27 cellular contexts compared by ENCODE assay signal in the genomic region with DNA sequence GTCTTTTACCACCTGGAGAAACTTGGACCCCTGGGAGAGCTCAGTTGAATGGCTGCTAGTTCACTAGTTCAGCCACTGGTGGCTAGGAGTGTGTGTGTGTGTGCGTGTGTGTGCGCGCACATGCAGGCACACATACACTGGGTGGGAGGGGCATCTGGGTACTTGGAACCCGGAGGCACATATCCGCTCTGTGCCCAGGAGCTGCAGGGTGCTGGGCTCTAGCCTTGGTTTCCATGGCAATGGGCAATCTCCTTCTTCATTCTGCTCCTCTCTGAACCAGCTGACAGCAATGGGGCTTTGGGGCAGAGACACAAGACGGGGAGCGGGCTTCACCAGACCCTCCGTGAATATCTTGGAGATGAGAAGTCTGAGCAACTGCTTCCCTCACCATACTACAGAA.
"Had no signal": no experiment of that assay in that cellular context is flagged by ENCODE, and none has a peak within 500 bp of the region (broad histone marks: within the 10 kb centered on the region; RNA-seq: fewer than 3 reads in every experiment).

No MANE protein-coding gene starts in this region.

- H3K27ac ChIP-seq: dorsolateral prefrontal cortex, epithelial cell of prostate, esophagus muscularis mucosa, lower lobe of right lung, neural progenitor cell, prostate gland, right atrium auricular region, sigmoid colon, testis, tibial artery had no signal

- H2AFZ ChIP-seq: neural progenitor cell had no signal

- H3K36me3 Mint-ChIP-seq: immature natural killer cell; memory B cell; natural killer cell treated with Interleukin-12 subunit alpha and Interleukin-12 subunit beta and Interleukin-15 and Interleukin-18, amount 100 ng/mL, for 72 hours; neural progenitor cell; stimulated activated memory B cell treated with anti-CD40 and anti-IgM and Interleukin-4, amounts not matched to agents 10 μg/mL and 1 μg/mL and 100 μg/mL, for 72 hours; type B pancreatic cell had no signal

- H3K4me1 Mint-ChIP-seq: endodermal cell, immature natural killer cell had no signal

- H3K36me3 ChIP-seq: esophagus muscularis mucosa, lower lobe of right lung, neural progenitor cell, prostate gland, right atrium auricular region, sigmoid colon, tibial artery had no signal

- H3K9me3 Mint-ChIP-seq: endodermal cell; immature natural killer cell; memory B cell; natural killer cell treated with Interleukin-12 subunit alpha and Interleukin-12 subunit beta and Interleukin-15 and Interleukin-18, amount 100 ng/mL, for 72 hours; neural progenitor cell; stimulated activated memory B cell treated with anti-CD40 and anti-IgM and Interleukin-4, amounts not matched to agents 10 μg/mL and 1 μg/mL and 100 μg/mL, for 72 hours; type B pancreatic cell had no signal

- H3K27me3 ChIP-seq: neural progenitor cell, right atrium auricular region, testis had no signal

- H3K4me1 ChIP-seq: esophagus muscularis mucosa, lower lobe of right lung, neural progenitor cell, prostate gland, right atrium auricular region, sigmoid colon, testis, tibial artery had no signal

- H3K9me3 ChIP-seq: esophagus muscularis mucosa, lower lobe of right lung, prostate gland, right atrium auricular region, sigmoid colon, testis, tibial artery had no signal

- ATAC-seq: left colon; left ventricle myocardium superior; lower lobe of right lung; natural killer cell treated with Interleukin-12 subunit alpha and Interleukin-12 subunit beta and Interleukin-15 and Interleukin-18, amount 100 ng/mL, for 72 hours; stimulated activated memory B cell treated with anti-CD40 and anti-IgM and Interleukin-4, amounts not matched to agents 10 μg/mL and 1 μg/mL and 100 μg/mL, for 72 hours; stimulated activated naive CD8-positive, alpha-beta T cell treated with anti-CD3 and anti-CD28 coated beads, Interleukin-15, Interleukin-2, amounts not matched to agents 100 U/mL and 50 U/mL, for 24 hours had no signal

- H3K4me2 ChIP-seq: neural progenitor cell had no signal

- H3K4me3 ChIP-seq: dorsolateral prefrontal cortex, esophagus muscularis mucosa, lower lobe of right lung, neural progenitor cell, prostate gland, right atrium auricular region, sigmoid colon, testis, tibial artery had no signal

- DNase-seq: central memory CD4-positive, alpha-beta T cell; effector CD8-positive, alpha-beta T cell; endodermal cell; foreskin melanocyte; glutamatergic neuron; immature natural killer cell; islet precursor cell; kidney glomerular epithelial cell; left colon; left ventricle myocardium superior; lower lobe of right lung; sigmoid colon; stimulated activated CD4-positive, alpha-beta T cell treated with anti-CD3 and anti-CD28 coated beads, Interleukin-15, amount 100 ng/mL, for 24 hours; stimulated activated CD4-positive, alpha-beta T cell treated with anti-CD3 and anti-CD28 coated beads, Interleukin-4, amount 100 ng/mL, for 24 hours; stimulated activated naive CD8-positive, alpha-beta T cell treated with anti-CD3 and anti-CD28 coated beads, Interleukin-15, Interleukin-2, amounts not matched to agents 100 U/mL and 50 U/mL, for 24 hours; testis; tibial artery had no signal

- H3K27ac Mint-ChIP-seq: endodermal cell; immature natural killer cell; memory B cell; natural killer cell treated with Interleukin-12 subunit alpha and Interleukin-12 subunit beta and Interleukin-15 and Interleukin-18, amount 100 ng/mL, for 72 hours; neural progenitor cell; stimulated activated memory B cell treated with anti-CD40 and anti-IgM and Interleukin-4, amounts not matched to agents 10 μg/mL and 1 μg/mL and 100 μg/mL, for 72 hours; type B pancreatic cell had no signal

- H3K4me3 Mint-ChIP-seq: endodermal cell; immature natural killer cell; memory B cell; natural killer cell treated with Interleukin-12 subunit alpha and Interleukin-12 subunit beta and Interleukin-15 and Interleukin-18, amount 100 ng/mL, for 72 hours; neural progenitor cell; stimulated activated memory B cell treated with anti-CD40 and anti-IgM and Interleukin-4, amounts not matched to agents 10 μg/mL and 1 μg/mL and 100 μg/mL, for 72 hours; type B pancreatic cell had no signal

- H3K9ac ChIP-seq: neural progenitor cell had no signal
